1 cellular context compared by ENCODE assay signal in genomic region chr17:4479982-4480751, GRCh38.
TF ChIP-seq lines count a peak whose summit lies in the region.

No MANE protein-coding gene starts in this region.

TF ChIP-seq in HepG2, 621 proteins besides CTCF, POLR2A, EP300 and RAD21:
- no peak for TF ChIP-seq BRCA1 (CRISPR knock-in tag; IDR thresholded peaks at IDR 0.05)
- no peak for TF ChIP-seq ZBTB3 (CRISPR knock-in tag; IDR thresholded peaks at IDR 0.05; ENCODE audit: borderline replicate concordance, low read depth)
- TF ChIP-seq ZNF776 (CRISPR knock-in tag; IDR thresholded peaks at IDR 0.05): no peak
- TF ChIP-seq ZNF567 (CRISPR knock-in tag; IDR thresholded peaks at IDR 0.05; ENCODE audit: borderline replicate concordance): no peak
- TF ChIP-seq, protein P1, sequence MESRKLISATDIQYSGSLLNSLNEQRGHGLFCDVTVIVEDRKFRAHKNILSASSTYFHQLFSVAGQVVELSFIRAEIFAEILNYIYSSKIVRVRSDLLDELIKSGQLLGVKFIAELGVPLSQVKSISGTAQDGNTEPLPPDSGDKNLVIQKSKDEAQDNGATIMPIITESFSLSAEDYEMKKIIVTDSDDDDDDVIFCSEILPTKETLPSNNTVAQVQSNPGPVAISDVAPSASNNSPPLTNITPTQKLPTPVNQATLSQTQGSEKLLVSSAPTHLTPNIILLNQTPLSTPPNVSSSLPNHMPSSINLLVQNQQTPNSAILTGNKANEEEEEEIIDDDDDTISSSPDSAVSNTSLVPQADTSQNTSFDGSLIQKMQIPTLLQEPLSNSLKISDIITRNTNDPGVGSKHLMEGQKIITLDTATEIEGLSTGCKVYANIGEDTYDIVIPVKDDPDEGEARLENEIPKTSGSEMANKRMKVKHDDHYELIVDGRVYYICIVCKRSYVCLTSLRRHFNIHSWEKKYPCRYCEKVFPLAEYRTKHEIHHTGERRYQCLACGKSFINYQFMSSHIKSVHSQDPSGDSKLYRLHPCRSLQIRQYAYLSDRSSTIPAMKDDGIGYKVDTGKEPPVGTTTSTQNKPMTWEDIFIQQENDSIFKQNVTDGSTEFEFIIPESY (CRISPR knock-in tag; IDR thresholded peaks at IDR 0.05): no peak
- no peak for TF ChIP-seq SRY (CRISPR knock-in tag; IDR thresholded peaks at IDR 0.05)
- no peak for TF ChIP-seq ZNF225 (CRISPR knock-in tag; IDR thresholded peaks at IDR 0.05)
- no peak for TF ChIP-seq ZNF781 (CRISPR knock-in tag; IDR thresholded peaks at IDR 0.05; ENCODE audit: borderline replicate concordance, not compliant biosample characterization)
- TF ChIP-seq SP1 (IDR thresholded peaks at IDR 0.05): no peak
- no peak for TF ChIP-seq SP1 (CRISPR knock-in tag; IDR thresholded peaks at IDR 0.05)
- no peak for TF ChIP-seq GTF2F1 (IDR thresholded peaks at IDR 0.05; ENCODE audit: low read length)
- no peak for TF ChIP-seq ELF4 (CRISPR knock-in tag; IDR thresholded peaks at IDR 0.05; ENCODE audit: borderline replicate concordance)
- no peak for TF ChIP-seq SOX5 (CRISPR knock-in tag; IDR thresholded peaks at IDR 0.05; ENCODE audit: borderline replicate concordance)
- no peak for TF ChIP-seq ZNF430 (CRISPR knock-in tag; IDR thresholded peaks at IDR 0.05)
- TF ChIP-seq SYNCRIP (IDR thresholded peaks at IDR 0.05; ENCODE audit: insufficient read depth, low read depth, low read length): no peak
TF ChIP-seq in HepG2: peak in this region for 0.
